Comparison of ENCODE assay signal across 1 cellular context in genomic region chr20:4967752-4968477, GRCh38.
A peak's percentile ranks its signal among the peaks of the same experiment; 100 is the strongest.
TF ChIP-seq lines count a peak whose summit lies in the region.

No MANE protein-coding gene starts in this region.

TF ChIP-seq in HepG2, 621 proteins besides CTCF, POLR2A, EP300 and RAD21 (continued from another document and continues in another):
- TF ChIP-seq ZHX2 (IDR thresholded peaks at IDR 0.05; ENCODE audit: low read depth): no peak
- no peak for TF ChIP-seq ZHX2 (CRISPR knock-in tag; IDR thresholded peaks at IDR 0.05; ENCODE audit: borderline replicate concordance)
- no peak for TF ChIP-seq GATAD1 (CRISPR knock-in tag; IDR thresholded peaks at IDR 0.05)
- peak; percentile 80 for TF ChIP-seq ZNF501 (CRISPR knock-in tag; IDR thresholded peaks at IDR 0.05)
- no peak for TF ChIP-seq ZNF841 (CRISPR knock-in tag; IDR thresholded peaks at IDR 0.05; ENCODE audit: borderline replicate concordance)
- TF ChIP-seq BORCS8-MEF2B (CRISPR knock-in tag; IDR thresholded peaks at IDR 0.05): no peak; the same call in 1 of the 2 replicates
- peak; percentile 66; the same call in 1 of the 2 replicates for TF ChIP-seq DNMT3B (CRISPR knock-in tag; conservative IDR thresholded peaks at IDR 0.05)
- TF ChIP-seq THYN1 (CRISPR knock-in tag; IDR thresholded peaks at IDR 0.05; ENCODE audit: borderline replicate concordance, low read depth): no peak
- TF ChIP-seq, protein P1, sequence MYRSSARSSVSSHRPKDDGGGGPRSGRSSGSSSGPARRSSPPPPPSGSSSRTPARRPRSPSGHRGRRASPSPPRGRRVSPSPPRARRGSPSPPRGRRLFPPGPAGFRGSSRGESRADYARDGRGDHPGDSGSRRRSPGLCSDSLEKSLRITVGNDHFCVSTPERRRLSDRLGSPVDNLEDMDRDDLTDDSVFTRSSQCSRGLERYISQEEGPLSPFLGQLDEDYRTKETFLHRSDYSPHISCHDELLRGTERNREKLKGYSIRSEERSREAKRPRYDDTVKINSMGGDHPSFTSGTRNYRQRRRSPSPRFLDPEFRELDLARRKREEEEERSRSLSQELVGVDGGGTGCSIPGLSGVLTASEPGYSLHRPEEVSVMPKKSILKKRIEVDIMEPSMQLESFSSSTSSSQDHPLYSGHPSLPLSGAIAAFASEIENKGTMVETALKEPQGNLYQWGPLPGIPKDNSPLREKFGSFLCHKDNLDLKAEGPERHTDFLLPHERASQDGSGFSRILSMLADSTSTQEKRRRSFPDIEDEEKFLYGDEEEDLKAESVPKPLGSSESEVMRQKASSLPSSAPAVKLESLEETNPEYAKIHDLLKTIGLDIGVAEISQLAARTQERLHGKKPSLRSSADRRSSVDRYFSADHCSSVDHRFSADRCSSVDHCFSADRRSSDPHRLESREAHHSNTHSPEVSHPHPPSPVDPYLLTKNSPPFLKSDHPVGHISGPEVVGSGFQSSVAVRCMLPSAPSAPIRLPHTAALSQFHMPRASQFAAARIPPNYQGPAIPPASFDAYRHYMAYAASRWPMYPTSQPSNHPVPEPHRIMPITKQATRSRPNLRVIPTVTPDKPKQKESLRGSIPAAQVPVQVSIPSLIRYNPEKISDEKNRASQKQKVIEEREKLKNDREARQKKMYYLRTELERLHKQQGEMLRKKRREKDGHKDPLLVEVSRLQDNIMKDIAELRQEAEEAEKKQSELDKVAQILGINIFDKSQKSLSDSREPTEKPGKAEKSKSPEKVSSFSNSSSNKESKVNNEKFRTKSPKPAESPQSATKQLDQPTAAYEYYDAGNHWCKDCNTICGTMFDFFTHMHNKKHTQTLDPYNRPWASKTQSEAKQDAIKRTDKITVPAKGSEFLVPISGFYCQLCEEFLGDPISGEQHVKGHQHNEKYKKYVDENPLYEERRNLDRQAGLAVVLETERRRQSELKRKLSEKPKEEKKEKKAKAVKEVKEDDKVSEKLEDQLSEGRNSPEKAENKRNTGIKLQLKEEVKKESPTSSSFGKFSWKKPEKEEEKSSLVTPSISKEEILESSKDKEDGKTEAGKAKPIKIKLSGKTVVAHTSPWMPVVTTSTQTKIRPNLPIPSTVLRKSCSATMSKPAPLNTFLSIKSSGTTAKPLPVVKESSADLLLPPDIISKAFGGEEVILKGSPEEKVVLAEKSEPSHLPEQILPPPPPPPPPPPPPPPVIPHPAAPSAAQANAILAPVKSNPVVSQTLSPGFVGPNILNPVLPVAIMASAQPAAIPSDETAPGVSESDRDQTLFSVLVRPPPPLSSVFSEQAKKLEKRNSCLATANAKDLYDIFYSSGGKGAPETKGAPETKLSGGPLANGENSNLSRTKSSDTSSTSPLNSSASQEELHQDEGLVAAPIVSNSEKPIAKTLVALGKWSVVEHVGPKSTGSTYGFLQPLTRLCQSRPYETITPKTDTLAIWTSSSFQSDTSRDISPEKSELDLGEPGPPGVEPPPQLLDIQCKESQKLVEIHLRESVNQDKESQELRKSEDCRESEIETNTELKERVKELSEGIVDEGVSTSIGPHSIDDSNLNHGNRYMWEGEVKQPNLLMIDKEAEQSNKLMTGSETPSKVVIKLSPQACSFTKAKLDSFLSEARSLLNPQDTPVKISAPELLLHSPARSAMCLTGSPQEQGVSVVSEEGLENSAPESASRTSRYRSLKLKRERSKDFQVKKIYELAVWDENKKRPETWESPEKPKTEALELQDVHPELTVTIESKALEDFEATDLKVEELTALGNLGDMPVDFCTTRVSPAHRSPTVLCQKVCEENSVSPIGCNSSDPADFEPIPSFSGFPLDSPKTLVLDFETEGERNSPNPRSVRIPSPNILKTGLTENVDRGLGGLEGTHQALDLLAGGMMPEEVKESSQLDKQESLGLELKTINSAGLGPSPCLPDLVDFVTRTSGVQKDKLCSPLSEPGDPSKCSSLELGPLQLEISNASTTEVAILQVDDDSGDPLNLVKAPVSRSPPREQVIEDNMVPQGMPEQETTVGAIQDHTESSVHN (CRISPR knock-in tag; IDR thresholded peaks at IDR 0.05): no peak
- TF ChIP-seq ZNF121 (CRISPR knock-in tag; IDR thresholded peaks at IDR 0.05): no peak
- no peak for TF ChIP-seq ZSCAN25 (CRISPR knock-in tag; IDR thresholded peaks at IDR 0.05)
- no peak for TF ChIP-seq NFE2L2 (IDR thresholded peaks at IDR 0.05; ENCODE audit: low read length)
- TF ChIP-seq, protein P2, sequence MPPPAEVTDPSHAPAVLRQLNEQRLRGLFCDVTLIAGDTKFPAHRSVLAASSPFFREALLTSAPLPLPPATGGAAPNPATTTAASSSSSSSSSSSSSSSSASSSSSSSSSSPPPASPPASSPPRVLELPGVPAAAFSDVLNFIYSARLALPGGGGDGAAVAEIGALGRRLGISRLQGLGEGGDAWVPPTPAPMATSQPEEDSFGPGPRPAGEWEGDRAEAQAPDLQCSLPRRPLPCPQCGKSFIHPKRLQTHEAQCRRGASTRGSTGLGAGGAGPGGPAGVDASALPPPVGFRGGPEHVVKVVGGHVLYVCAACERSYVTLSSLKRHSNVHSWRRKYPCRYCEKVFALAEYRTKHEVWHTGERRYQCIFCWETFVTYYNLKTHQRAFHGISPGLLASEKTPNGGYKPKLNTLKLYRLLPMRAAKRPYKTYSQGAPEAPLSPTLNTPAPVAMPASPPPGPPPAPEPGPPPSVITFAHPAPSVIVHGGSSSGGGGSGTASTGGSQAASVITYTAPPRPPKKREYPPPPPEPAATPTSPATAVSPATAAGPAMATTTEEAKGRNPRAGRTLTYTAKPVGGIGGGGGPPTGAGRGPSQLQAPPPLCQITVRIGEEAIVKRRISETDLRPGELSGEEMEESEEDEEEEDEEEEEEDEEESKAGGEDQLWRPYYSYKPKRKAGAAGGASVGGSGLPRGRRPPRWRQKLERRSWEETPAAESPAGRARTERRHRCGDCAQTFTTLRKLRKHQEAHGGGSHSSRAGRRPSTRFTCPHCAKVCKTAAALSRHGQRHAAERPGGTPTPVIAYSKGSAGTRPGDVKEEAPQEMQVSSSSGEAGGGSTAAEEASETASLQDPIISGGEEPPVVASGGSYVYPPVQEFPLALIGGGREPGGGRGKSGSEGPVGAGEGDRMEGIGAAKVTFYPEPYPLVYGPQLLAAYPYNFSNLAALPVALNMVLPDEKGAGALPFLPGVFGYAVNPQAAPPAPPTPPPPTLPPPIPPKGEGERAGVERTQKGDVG (CRISPR knock-in tag; IDR thresholded peaks at IDR 0.05; ENCODE audit: borderline replicate concordance): peak; percentile 91
- TF ChIP-seq ZNF20 (CRISPR knock-in tag; IDR thresholded peaks at IDR 0.05): no peak
- no peak for TF ChIP-seq TEAD2 (CRISPR knock-in tag; IDR thresholded peaks at IDR 0.05)
- no peak for TF ChIP-seq ZNF552 (CRISPR knock-in tag; IDR thresholded peaks at IDR 0.05; ENCODE audit: borderline replicate concordance)
- TF ChIP-seq, protein P3, sequence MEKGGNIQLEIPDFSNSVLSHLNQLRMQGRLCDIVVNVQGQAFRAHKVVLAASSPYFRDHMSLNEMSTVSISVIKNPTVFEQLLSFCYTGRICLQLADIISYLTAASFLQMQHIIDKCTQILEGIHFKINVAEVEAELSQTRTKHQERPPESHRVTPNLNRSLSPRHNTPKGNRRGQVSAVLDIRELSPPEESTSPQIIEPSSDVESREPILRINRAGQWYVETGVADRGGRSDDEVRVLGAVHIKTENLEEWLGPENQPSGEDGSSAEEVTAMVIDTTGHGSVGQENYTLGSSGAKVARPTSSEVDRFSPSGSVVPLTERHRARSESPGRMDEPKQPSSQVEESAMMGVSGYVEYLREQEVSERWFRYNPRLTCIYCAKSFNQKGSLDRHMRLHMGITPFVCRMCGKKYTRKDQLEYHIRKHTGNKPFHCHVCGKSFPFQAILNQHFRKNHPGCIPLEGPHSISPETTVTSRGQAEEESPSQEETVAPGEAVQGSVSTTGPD (CRISPR knock-in tag; IDR thresholded peaks at IDR 0.05): no peak
- TF ChIP-seq ZMYM4 (CRISPR knock-in tag; IDR thresholded peaks at IDR 0.05): peak; percentile 44; the same call in 1 of the 2 replicates
- TF ChIP-seq, protein P4, sequence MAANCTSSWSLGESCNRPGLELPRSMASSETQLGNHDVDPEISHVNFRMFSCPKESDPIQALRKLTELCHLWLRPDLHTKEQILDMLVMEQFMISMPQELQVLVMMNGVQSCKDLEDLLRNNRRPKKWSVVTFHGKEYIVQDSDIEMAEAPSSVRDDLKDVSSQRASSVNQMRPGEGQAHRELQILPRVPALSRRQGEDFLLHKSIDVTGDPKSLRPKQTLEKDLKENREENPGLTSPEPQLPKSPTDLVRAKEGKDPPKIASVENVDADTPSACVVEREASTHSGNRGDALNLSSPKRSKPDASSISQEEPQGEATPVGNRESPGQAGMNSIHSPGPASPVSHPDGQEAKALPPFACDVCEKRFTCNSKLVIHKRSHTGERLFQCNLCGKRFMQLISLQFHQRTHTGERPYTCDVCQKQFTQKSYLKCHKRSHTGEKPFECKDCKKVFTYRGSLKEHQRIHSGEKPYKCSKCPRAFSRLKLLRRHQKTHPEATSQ (CRISPR knock-in tag; IDR thresholded peaks at IDR 0.05; ENCODE audit: borderline replicate concordance): no peak
- no peak for TF ChIP-seq TSC22D2 (CRISPR knock-in tag; IDR thresholded peaks at IDR 0.05; ENCODE audit: borderline replicate concordance)
- TF ChIP-seq ZNF513 (CRISPR knock-in tag; conservative IDR thresholded peaks at IDR 0.05): no peak
- TF ChIP-seq IRF1 (CRISPR knock-in tag; IDR thresholded peaks at IDR 0.05; ENCODE audit: low read depth): no peak
- no peak for TF ChIP-seq ZNF441 (CRISPR knock-in tag; IDR thresholded peaks at IDR 0.05; ENCODE audit: borderline replicate concordance)
- TF ChIP-seq MYC (CRISPR knock-in tag; IDR thresholded peaks at IDR 0.05; ENCODE audit: borderline replicate concordance): no peak
- no peak; the same call in 1 of the 2 replicates for TF ChIP-seq TBX2 (CRISPR knock-in tag; IDR thresholded peaks at IDR 0.05; ENCODE audit: borderline replicate concordance)
- TF ChIP-seq RBAK (CRISPR knock-in tag; IDR thresholded peaks at IDR 0.05): no peak
